1 cellular context compared by ENCODE assay signal in genomic region chr13:110915057-110915873, GRCh38.
A peak's percentile ranks its signal among the peaks of the same experiment; 100 is the strongest.
TF ChIP-seq lines count a peak whose summit lies in the region.

Gene ANKRD10 (minus strand): TSS chr13:110915069. CDS start chr13:110914934, 135 bp downstream.

TF ChIP-seq in HepG2, 621 proteins besides CTCF, POLR2A, EP300 and RAD21 (continued from another document and continues in another):
- TF ChIP-seq PAXIP1 (CRISPR knock-in tag; conservative IDR thresholded peaks at IDR 0.05) (peak; percentile 54; the same call in 1 of the 2 replicates), ZNF678 (CRISPR knock-in tag; IDR thresholded peaks at IDR 0.05) (no peak), ZEB1 (IDR thresholded peaks at IDR 0.05; ENCODE audit: insufficient replicate concordance, low read depth) (no peak), ZNF274 (CRISPR knock-in tag; IDR thresholded peaks at IDR 0.05) (peak; percentile 74), ZNF777 (CRISPR knock-in tag; IDR thresholded peaks at IDR 0.05) (no peak), HNF1B (CRISPR knock-in tag; IDR thresholded peaks at IDR 0.05) (peak; percentile 35; the same call in 1 of the 2 replicates), E2F2 (CRISPR knock-in tag; IDR thresholded peaks at IDR 0.05; ENCODE audit: borderline replicate concordance) (no peak), CREB1 (IDR thresholded peaks at IDR 0.05) (peak; percentile 39; the same call in 1 of the 2 replicates), CREB1 (CRISPR knock-in tag; IDR thresholded peaks at IDR 0.05) (no peak), CBX5 (CRISPR knock-in tag; IDR thresholded peaks at IDR 0.05; ENCODE audit: borderline replicate concordance) (no peak), THAP7 (CRISPR knock-in tag; IDR thresholded peaks at IDR 0.05) (0 out of 2 replicates have a peak, but pooled peaks have one; percentile 58), ARNT2 (CRISPR knock-in tag; IDR thresholded peaks at IDR 0.05; ENCODE audit: low read depth) (no peak), SNAPC5 (CRISPR knock-in tag; IDR thresholded peaks at IDR 0.05; ENCODE audit: borderline replicate concordance) (no peak), IKZF4 (CRISPR knock-in tag; IDR thresholded peaks at IDR 0.05; ENCODE audit: borderline replicate concordance, low read depth, not compliant biosample characterization) (no peak), ZNF253 (CRISPR knock-in tag; IDR thresholded peaks at IDR 0.05; ENCODE audit: borderline replicate concordance) (no peak), TP53 (CRISPR knock-in tag; conservative IDR thresholded peaks at IDR 0.05) (0 out of 2 replicates have a peak, but pooled peaks have one; percentile 3), TOE1 (CRISPR knock-in tag; IDR thresholded peaks at IDR 0.05) (no peak), ZNF180 (CRISPR knock-in tag; IDR thresholded peaks at IDR 0.05; ENCODE audit: borderline replicate concordance, low read depth) (no peak), NKX3-1 (CRISPR knock-in tag; IDR thresholded peaks at IDR 0.05) (no peak), KAT2B (IDR thresholded peaks at IDR 0.05; ENCODE audit: borderline replicate concordance, low read depth, low read length) (no peak), KAT8 (CRISPR knock-in tag; IDR thresholded peaks at IDR 0.05) (peak; percentile 69; the same call in 1 of the 2 replicates), ZBTB49 (CRISPR knock-in tag; IDR thresholded peaks at IDR 0.05; ENCODE audit: borderline replicate concordance) (no peak), TSC22D2 (CRISPR knock-in tag; IDR thresholded peaks at IDR 0.05; ENCODE audit: borderline replicate concordance) (no peak), ZNF891 (CRISPR knock-in tag; IDR thresholded peaks at IDR 0.05) (no peak), ZNF354B (CRISPR knock-in tag; IDR thresholded peaks at IDR 0.05) (no peak), ZNF775 (CRISPR knock-in tag; IDR thresholded peaks at IDR 0.05; ENCODE audit: borderline replicate concordance) (no peak), RARA (CRISPR knock-in tag; IDR thresholded peaks at IDR 0.05) (no peak), PATZ1 (CRISPR knock-in tag; IDR thresholded peaks at IDR 0.05) (no peak), ZKSCAN5 (CRISPR knock-in tag; IDR thresholded peaks at IDR 0.05) (no peak), SP1 (IDR thresholded peaks at IDR 0.05) (no peak), SP1 (CRISPR knock-in tag; IDR thresholded peaks at IDR 0.05) (peak; percentile 47), TCF7 (IDR thresholded peaks at IDR 0.05; ENCODE audit: low read depth) (no peak), ZNF790 (CRISPR knock-in tag; IDR thresholded peaks at IDR 0.05; ENCODE audit: borderline replicate concordance) (no peak), ZNF101 (CRISPR knock-in tag; IDR thresholded peaks at IDR 0.05; ENCODE audit: borderline replicate concordance, low read depth) (no peak), PRDM15 (CRISPR knock-in tag; IDR thresholded peaks at IDR 0.05) (peak; percentile 79), CEBPB (IDR thresholded peaks at IDR 0.05; ENCODE audit: borderline replicate concordance, low read depth, low read length) (no peak), ZNF414 (CRISPR knock-in tag; IDR thresholded peaks at IDR 0.05) (0 out of 2 replicates have a peak, but pooled peaks have one; percentile 35), ZFP36 (IDR thresholded peaks at IDR 0.05; ENCODE audit: borderline replicate concordance, low read depth, low read length, partially characterized antibody) (no peak), TCF12 (IDR thresholded peaks at IDR 0.05) (no peak), TCF12 (CRISPR knock-in tag; IDR thresholded peaks at IDR 0.05) (no peak), TAF15 (IDR thresholded peaks at IDR 0.05; ENCODE audit: low read depth, low read length, poor library complexity, severe bottlenecking) (no peak), ZNF251 (CRISPR knock-in tag; IDR thresholded peaks at IDR 0.05) (no peak), NONO (IDR thresholded peaks at IDR 0.05) (no peak), NONO (CRISPR knock-in tag; conservative IDR thresholded peaks at IDR 0.05) (0 out of 2 replicates have a peak, but pooled peaks have one; percentile 10), ZNF598 (CRISPR knock-in tag; IDR thresholded peaks at IDR 0.05; ENCODE audit: borderline replicate concordance) (no peak)
